ENCODE assay signal across 9 cellular contexts in the genomic region with DNA sequence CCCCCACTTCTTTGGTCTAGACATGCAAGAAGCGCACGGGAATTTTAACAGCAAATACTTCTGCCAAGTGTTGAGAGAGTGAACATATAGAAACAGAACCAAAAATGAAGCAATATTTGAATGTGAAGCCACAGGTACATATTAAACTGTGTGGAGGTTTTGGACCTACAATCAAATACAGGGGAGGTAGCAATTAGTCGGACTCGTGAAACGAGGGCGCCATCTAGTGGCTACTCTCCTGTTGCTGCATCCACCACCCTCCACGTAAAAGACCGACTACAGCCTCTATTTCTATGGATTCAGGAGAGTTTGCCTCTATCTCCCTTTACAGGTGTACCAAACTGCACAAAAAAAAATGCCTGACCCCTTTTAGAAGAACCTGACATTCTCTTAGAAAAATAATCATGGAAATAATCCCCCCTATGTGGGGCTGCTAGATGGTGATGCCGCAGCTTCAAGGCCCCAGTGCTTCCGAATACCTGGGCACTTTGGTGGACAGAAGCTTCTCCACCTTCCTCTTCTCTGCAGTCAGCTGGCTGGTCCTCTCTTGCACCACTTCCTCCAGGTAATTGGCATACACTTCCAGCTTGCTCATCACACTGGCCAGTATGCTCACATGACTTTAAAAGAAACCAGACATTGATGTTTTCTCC. TPM values are rescaled to one million over a fixed set of nuclear protein-coding genes. Genes with fewer than 3 reads are reported as not detected.
DNase-seq lines count a peak whose midpoint lies in the region; ATAC-seq, FAIRE-seq and TF ChIP-seq lines count a peak whose summit lies in the region.
"Had no signal": no experiment of that assay in that cellular context is flagged by ENCODE, and none has a peak within 500 bp of the region (broad histone marks: within the 10 kb centered on the region; RNA-seq: fewer than 3 reads in every experiment).

No MANE protein-coding gene starts in this region.

- no peaks in the 10 kb centered on the region for H3K36me3 ChIP-seq in CD8-positive, alpha-beta T cell (ENCODE audit: insufficient read depth, low read length)
- H3K36me3 ChIP-seq in osteoblast (ENCODE audit: insufficient read depth, low read length): no peaks in the 10 kb centered on the region
- no peaks in the 10 kb centered on the region for H3K36me3 ChIP-seq in testis (ENCODE audit: low read depth, missing control alignments)

- H3K4me1 ChIP-seq in CD8-positive, alpha-beta T cell (ENCODE audit: insufficient read depth, low read length): no peaks in the 10 kb centered on the region
- H3K4me1 ChIP-seq in osteoblast (ENCODE audit: insufficient read depth, low read length): no peaks in the 10 kb centered on the region
- H3K4me1 ChIP-seq in testis: no peaks in the 10 kb centered on the region

- H3K4me3 Mint-ChIP-seq in CD8-positive, alpha-beta T cell: no peak overlapping the region
- H3K4me3 Mint-ChIP-seq in activated T-helper 2 cell treated with anti-CD3 and anti-CD28 coated beads, Interferon-gamma antibody, Interleukin-2, Interleukin-4, amounts not matched to agents 10 μg/mL and 5 μg/mL and 100 μg/mL, durations not matched to agents 14 hours and 24 hours and 36 hours (ENCODE audit: low read depth): no peak overlapping the region

- H3K27ac Mint-ChIP-seq in CD8-positive, alpha-beta T cell: no peak overlapping the region
- no peak overlapping the region for H3K27ac Mint-ChIP-seq in activated T-helper 2 cell treated with anti-CD3 and anti-CD28 coated beads, Interferon-gamma antibody, Interleukin-2, Interleukin-4, amounts not matched to agents 10 μg/mL and 5 μg/mL and 100 μg/mL, durations not matched to agents 14 hours and 24 hours and 36 hours

- TF ChIP-seq POLR2A in testis (IDR thresholded peaks at IDR 0.05): no peak

- H3K9me3 ChIP-seq in CD8-positive, alpha-beta T cell (ENCODE audit: low read length): no peaks in the 10 kb centered on the region
- no peaks in the 10 kb centered on the region for H3K9me3 ChIP-seq in osteoblast (ENCODE audit: low read depth, low read length)
- no peaks in the 10 kb centered on the region for H3K9me3 ChIP-seq in testis

- POLR2A ChIA-PET in CD8-positive, alpha-beta T cell (lab: Charles Lee): no interaction called here

- no peaks in the 10 kb centered on the region for H3K79me2 ChIP-seq in osteoblast (ENCODE audit: insufficient read depth, low read length)

- H2AFZ ChIP-seq in osteoblast (ENCODE audit: low read length): no peak overlapping the region

- no peak for FAIRE-seq in RCC 7860 (lab: Jason Lieb, UNC)

- H3K27me3 Mint-ChIP-seq in CD8-positive, alpha-beta T cell (ENCODE audit: low read depth): peaks cover 30% of the 10 kb centered on the region
- peaks cover 36% of the 10 kb centered on the region for H3K27me3 Mint-ChIP-seq in activated T-helper 2 cell treated with anti-CD3 and anti-CD28 coated beads, Interferon-gamma antibody, Interleukin-2, Interleukin-4, amounts not matched to agents 10 μg/mL and 5 μg/mL and 100 μg/mL, durations not matched to agents 14 hours and 24 hours and 36 hours (ENCODE audit: low read depth)

- DNase-seq in CD8-positive, alpha-beta T cell: peak; percentile 43 to 80 (median 64)
- DNase-seq in HT1080 (ENCODE audit: low read depth): peak; percentile 65
- DNase-seq in RCC 7860 (ENCODE audit: low spot score): peak; percentile 37
- peak; percentile 48 for DNase-seq in activated T-helper 2 cell treated with anti-CD3 and anti-CD28 coated beads, Interferon-gamma antibody, Interleukin-2, Interleukin-4, amounts not matched to agents 10 μg/mL and 5 μg/mL and 100 μg/mL, durations not matched to agents 14 hours and 24 hours and 36 hours (ENCODE audit: low spot score)
- DNase-seq in foreskin melanocyte: peak; percentile 45
- DNase-seq in osteoblast (ENCODE audit: insufficient read length, low spot score, missing footprints): peak; percentile 91
- DNase-seq in testis: peak; percentile 96

- 30 to 37% methylated on average over 10 of the region's 10 CpGs for WGBS in testis, 2 donors

- H3K4me3 ChIP-seq in CD8-positive, alpha-beta T cell (ENCODE audit: low read depth, low read length): no peak overlapping the region
- H3K4me3 ChIP-seq in osteoblast (ENCODE audit: insufficient read depth, low read length) (no peak overlapping the region), testis (no peak overlapping the region)
- H3K4me3 ChIP-seq: SK-N-MC had no signal

- no peaks in the 10 kb centered on the region for H3K36me3 Mint-ChIP-seq in CD8-positive, alpha-beta T cell
- no peaks in the 10 kb centered on the region for H3K36me3 Mint-ChIP-seq in activated T-helper 2 cell treated with anti-CD3 and anti-CD28 coated beads, Interferon-gamma antibody, Interleukin-2, Interleukin-4, amounts not matched to agents 10 μg/mL and 5 μg/mL and 100 μg/mL, durations not matched to agents 14 hours and 24 hours and 36 hours (ENCODE audit: low read depth)

- no peaks in the 10 kb centered on the region for H4K20me1 ChIP-seq in osteoblast (ENCODE audit: insufficient read depth, low read length)

- peak; percentile 61 for ATAC-seq in CD8-positive, alpha-beta T cell
- peak; percentile 77 for ATAC-seq in GM19438 (IDR thresholded peaks at IDR 0.05; ENCODE audit: low read depth, unreplicated experiment)

- no peaks in the 10 kb centered on the region for H3K9me3 Mint-ChIP-seq in CD8-positive, alpha-beta T cell
- H3K9me3 Mint-ChIP-seq in activated T-helper 2 cell treated with anti-CD3 and anti-CD28 coated beads, Interferon-gamma antibody, Interleukin-2, Interleukin-4, amounts not matched to agents 10 μg/mL and 5 μg/mL and 100 μg/mL, durations not matched to agents 14 hours and 24 hours and 36 hours: no peaks in the 10 kb centered on the region

- no peaks in the 10 kb centered on the region for H3K4me1 Mint-ChIP-seq in CD8-positive, alpha-beta T cell (ENCODE audit: low read depth)
- peaks cover 5% of the 10 kb centered on the region for H3K4me1 Mint-ChIP-seq in activated T-helper 2 cell treated with anti-CD3 and anti-CD28 coated beads, Interferon-gamma antibody, Interleukin-2, Interleukin-4, amounts not matched to agents 10 μg/mL and 5 μg/mL and 100 μg/mL, durations not matched to agents 14 hours and 24 hours and 36 hours (ENCODE audit: low read depth)

- TF ChIP-seq CTCF in CD8-positive, alpha-beta T cell (IDR thresholded peaks at IDR 0.05): peak; percentile 86
- TF ChIP-seq CTCF in osteoblast (IDR thresholded peaks at IDR 0.05; ENCODE audit: extremely low read depth, low read depth, low read length): peak; percentile 92
- TF ChIP-seq CTCF in testis (IDR thresholded peaks at IDR 0.05): peak; percentile 58 to 89 (median 82)

- CTCF ChIA-PET in CD8-positive, alpha-beta T cell (lab: Charles Lee): interaction anchor here (0.7 to 3.5 kb wide), 14 partner anchors 10 to 1757 kb away, joined by 3 to 22 read pairs (median 4); no protein-coding TSS in a partner anchor

- intact Hi-C loops in CD8-positive, alpha-beta T cell (cut with DNase I, micrococcal nuclease): loop anchor here (2.0 to 10.0 kb wide), 5 partner anchors 120 to 1758 kb away; no protein-coding TSS in a partner anchor
- intact Hi-C loops in activated T-helper 2 cell treated with anti-CD3 and anti-CD28 coated beads, Interferon-gamma antibody, Interleukin-2, Interleukin-4, amounts not matched to agents 10 μg/mL and 5 μg/mL and 100 μg/mL, durations not matched to agents 14 hours and 24 hours and 36 hours (cut with micrococcal nuclease): loop anchor here (2.0 to 10.0 kb wide), 2 partner anchors 120 to 180 kb away; no protein-coding TSS in a partner anchor
- intact Hi-C loops in testis (cut with DNase I; ENCODE audit: low total_unique reads): no loop called here

- H3K4me2 ChIP-seq in osteoblast (ENCODE audit: insufficient read depth, low read length): no peak overlapping the region

- no peak overlapping the region for H3K27ac ChIP-seq in CD8-positive, alpha-beta T cell (ENCODE audit: low read depth, low read length)
- H3K27ac ChIP-seq in osteoblast (ENCODE audit: low read depth, low read length) (no peak overlapping the region), testis (no peak overlapping the region)
- H3K27ac ChIP-seq: SK-N-MC had no signal

- H3K27me3 ChIP-seq in CD8-positive, alpha-beta T cell (ENCODE audit: insufficient read depth, low read length): no peaks in the 10 kb centered on the region
- H3K27me3 ChIP-seq in osteoblast (ENCODE audit: insufficient read depth, low read length) (peaks cover 10% of the 10 kb centered on the region), testis (no peaks in the 10 kb centered on the region)

RNA-seq across cellular contexts. Expression of gene TECTB, which starts 31.7 kb away (rescaled TPM):
- total RNA-seq in CD8-positive, alpha-beta T cell: not detected
- total RNA-seq in HT1080 (2014; rRNA removed; shearing (Covaris generic)): not detected in 2 replicates
- not detected in 2 replicates for polyA plus RNA-seq in HT1080 (2015; cell fraction: cytosol; rRNA removed)
- 0.11 TPM in 1 of 2 replicates, not detected in the other for polyA plus RNA-seq in HT1080 (2015; cell fraction: nucleus; rRNA removed)
- total RNA-seq in activated T-helper 2 cell treated with anti-CD3 and anti-CD28 coated beads, Interferon-gamma antibody, Interleukin-2, Interleukin-4, amounts not matched to agents 10 μg/mL and 5 μg/mL and 100 μg/mL, durations not matched to agents 14 hours and 24 hours and 36 hours: not detected in 2 replicates
- total RNA-seq in osteoblast (under 0.01 TPM in 1 of 2 replicates, not detected in the other), testis (under 1 TPM in 1 of 2 donors, not detected in 1; 0.06 TPM)
- polyA plus RNA-seq in testis (ENCODE audit: insufficient read depth, low read depth, low replicate concordance): 0.17 TPM

RNA-seq across cellular contexts. Expression of gene ACSL5, which starts 59.0 kb away (rescaled TPM):
- 10 to 100 TPM in 1 of 2 experiments, 1 to 10 TPM in 1; 9.0 to 11.6 TPM for total RNA-seq in CD8-positive, alpha-beta T cell
- total RNA-seq in HT1080 (2014; rRNA removed; shearing (Covaris generic)): 0.17 and 0.63 TPM in 2 replicates
- 0.41 and 0.83 TPM in 2 replicates for polyA plus RNA-seq in HT1080 (2015; cell fraction: cytosol; rRNA removed)
- 0.52 and 1.0 TPM in 2 replicates for polyA plus RNA-seq in HT1080 (2015; cell fraction: nucleus; rRNA removed)
- 39.7 and 45.9 TPM in 2 replicates for total RNA-seq in activated T-helper 2 cell treated with anti-CD3 and anti-CD28 coated beads, Interferon-gamma antibody, Interleukin-2, Interleukin-4, amounts not matched to agents 10 μg/mL and 5 μg/mL and 100 μg/mL, durations not matched to agents 14 hours and 24 hours and 36 hours
- total RNA-seq in osteoblast (5.1 and 8.0 TPM in 2 replicates), testis (10 to 100 TPM; 10.1 to 11.4 TPM)
- 20.1 TPM for polyA plus RNA-seq in testis (ENCODE audit: insufficient read depth, low read depth, low replicate concordance)

Comparison
In these comparisons a context has a peak if more than half of its experiments do, and no peak if none do; other contexts are left out.
1. DNase-seq: peak in every context shown above with its lines; median percentile 96 in testis; 91 in osteoblast; 65 in HT1080; 64 in CD8-positive, alpha-beta T cell; 48 in activated T-helper 2 cell treated with anti-CD3 and anti-CD28 coated beads, Interferon-gamma antibody, Interleukin-2, Interleukin-4, amounts not matched to agents 10 μg/mL and 5 μg/mL and 100 μg/mL, durations not matched to agents 14 hours and 24 hours and 36 hours; 45 in foreskin melanocyte; 37 in RCC 7860.